ENCODE assay signal across 10 cellular contexts in genomic region chr17:43780135-43780534, GRCh38. TPM values are rescaled to one million over a fixed set of nuclear protein-coding genes. Genes with fewer than 3 reads are reported as not detected.
DNase-seq lines count a peak whose midpoint lies in the region; ATAC-seq, FAIRE-seq and TF ChIP-seq lines count a peak whose summit lies in the region.
"Had no signal": no experiment of that assay in that cellular context is flagged by ENCODE, and none has a peak within 500 bp of the region (broad histone marks: within the 10 kb centered on the region; RNA-seq: fewer than 3 reads in every experiment).

Gene CFAP97D1, plus strand, starts transcription at chr17:43780435. Its CDS starts 28 bp downstream, at chr17:43780463.

- H3K36me3 ChIP-seq in cardiac muscle cell (no peaks in the 10 kb centered on the region), bronchial epithelial cell (ENCODE audit: control insufficient read depth, insufficient read depth, low read length) (peaks cover 5% of the 10 kb centered on the region), mesodermal cell (ENCODE audit: control insufficient read depth, insufficient read depth, low read length) (peaks cover 22% of the 10 kb centered on the region), upper lobe of right lung (no peaks in the 10 kb centered on the region)

- H3K27me3 ChIP-seq in cardiac muscle cell (peaks cover 14% of the 10 kb centered on the region), bronchial epithelial cell (ENCODE audit: control insufficient read depth, insufficient read depth, low read length) (no peaks in the 10 kb centered on the region), upper lobe of right lung (no peaks in the 10 kb centered on the region)

- H3K9me3 ChIP-seq in cardiac muscle cell (ENCODE audit: low read depth), result no peaks in the 10 kb centered on the region
- no peaks in the 10 kb centered on the region for H3K9me3 ChIP-seq in mesodermal cell (ENCODE audit: control insufficient read depth, low read length)
- no peaks in the 10 kb centered on the region for H3K9me3 ChIP-seq in upper lobe of right lung

- FAIRE-seq in bronchial epithelial cell (lab: Jason Lieb, UNC), result no peak

- H3K27ac ChIP-seq in cardiac muscle cell (no peak within 1 kb of the TSS), mesodermal cell (ENCODE audit: low read depth, low read length, severe bottlenecking) (peak within 1 kb of the TSS; percentile 99), upper lobe of right lung (peak within 1 kb of the TSS; percentile 100)

- ATAC-seq in left cardiac atrium (no peak), upper lobe of right lung (no peak), HG02642 (IDR thresholded peaks at IDR 0.05; ENCODE audit: poor library complexity, unreplicated experiment) (no peak)

- intact Hi-C loops in left cardiac atrium (cut with DNase I) (no loop called here), upper lobe of right lung (cut with DNase I) (loop anchor here (10.0 kb wide), 1 partner anchor 65 kb away; the partner anchor contains the start of gene CD300LG)

- DNase-seq in cardiac muscle cell (ENCODE audit: low read depth in 1 of 2, low spot score in 1 of 2) (no peak), left cardiac atrium (no peak), bronchial epithelial cell (ENCODE audit: low read depth) (no peak), upper lobe of right lung (no peak), SW480 (ENCODE audit: low spot score) (no peak)
- DNase-seq in activated CD8-positive, alpha-beta memory T cell treated with anti-CD3 and anti-CD28 coated beads for 24 hours, result no peak
- DNase-seq: activated CD4-positive, alpha-beta T cell treated with anti-CD3 and anti-CD28 coated beads, Interleukin-2, amount 50 U/mL, for 48 hours; stimulated activated CD4-positive, alpha-beta T cell treated with anti-CD3 and anti-CD28 coated beads, Interleukin-2, amount 100 ng/mL, for 48 hours had no signal

- TF ChIP-seq CTCF in cardiac muscle cell (IDR thresholded peaks at IDR 0.05; ENCODE audit: low read depth, low read length) (no peak), bronchial epithelial cell (IDR thresholded peaks at IDR 0.05; ENCODE audit: insufficient read depth, low read length, severe bottlenecking) (no peak), upper lobe of right lung (IDR thresholded peaks at IDR 0.05) (no peak)

- 65 to 85% methylated on average over 6 of the region's 7 CpGs for WGBS in mesodermal cell (ENCODE audit: insufficient coverage in 2 of 2), 2 experiments

- H3K4me3 ChIP-seq in cardiac muscle cell (peak within 1 kb of the TSS; percentile 87), bronchial epithelial cell (ENCODE audit: low read depth, low read length) (peak within 1 kb of the TSS; percentile 93), mesodermal cell (ENCODE audit: extremely low read depth, insufficient read depth, low read length, poor library complexity, severe bottlenecking) (peak within 1 kb of the TSS; percentile 83), upper lobe of right lung (peak within 1 kb of the TSS; percentile 99)

- H3K4me1 ChIP-seq in cardiac muscle cell (ENCODE audit: low read depth) (peaks cover 14% of the 10 kb centered on the region), mesodermal cell (ENCODE audit: control insufficient read depth, insufficient read depth, low read length, poor library complexity, severe bottlenecking) (peaks cover 23% of the 10 kb centered on the region), upper lobe of right lung (peaks cover 39% of the 10 kb centered on the region)

RNA-seq across cellular contexts. Expression of gene CFAP97D1, which starts in this region (rescaled TPM):
- total RNA-seq in cardiac muscle cell (0.04 TPM in 1 of 2 replicates, not detected in the other), left cardiac atrium (not detected), bronchial epithelial cell (not detected in 2 replicates), upper lobe of right lung (not detected)
- not detected in 2 replicates for polyA plus RNA-seq in cardiac muscle cell
- polyA plus RNA-seq in mesodermal cell (2013, experiment 1 of 2), result not detected
- not detected for polyA plus RNA-seq in mesodermal cell (2013, experiment 2 of 2)
